22 cellular contexts compared by ENCODE assay signal in genomic region chr20:51739722-51740249, GRCh38. TPM values are rescaled to one million over a fixed set of nuclear protein-coding genes. Genes with fewer than 3 reads are reported as not detected.
DNase-seq lines count a peak whose midpoint lies in the region; ATAC-seq and TF ChIP-seq lines count a peak whose summit lies in the region.
"Had no signal": no experiment of that assay in that cellular context is flagged by ENCODE, and none has a peak within 500 bp of the region (broad histone marks: within the 10 kb centered on the region; RNA-seq: fewer than 3 reads in every experiment).

No MANE protein-coding gene starts in this region.

- no peaks in the 10 kb centered on the region for H3K36me3 Mint-ChIP-seq in neural progenitor cell

- TF ChIP-seq CTCF in HCT116 (IDR thresholded peaks at IDR 0.05 in 2 of 3, conservative IDR thresholded peaks at IDR 0.05 in 1 of 3; ENCODE audit: borderline replicate concordance in 1 of 3, insufficient read depth in 1 of 3, low read depth in 2 of 3, low read length in 2 of 3): no peak
- TF ChIP-seq CTCF in dorsolateral prefrontal cortex (IDR thresholded peaks at IDR 0.05 in 54 of 56, conservative IDR thresholded peaks at IDR 0.05 in 2 of 56; ENCODE audit: low read depth in 1 of 56, partially characterized antibody in 56 of 56): no peak
- no peak for TF ChIP-seq CTCF in neural progenitor cell (IDR thresholded peaks at IDR 0.05)
- no peak for TF ChIP-seq CTCF in omental fat pad (IDR thresholded peaks at IDR 0.05)

- peaks cover 10% of the 10 kb centered on the region for H3K4me1 Mint-ChIP-seq in neural progenitor cell

- peaks cover 63 to 90% of the 10 kb centered on the region in 2 experiments for H3K4me1 ChIP-seq in HCT116 (ENCODE audit: control insufficient read depth in 1 of 2, insufficient read depth in 2 of 2, low read length in 2 of 2)
- H3K4me1 ChIP-seq in neural progenitor cell: peaks cover 6% of the 10 kb centered on the region
- H3K4me1 ChIP-seq: HAP-1 had no signal

- H3K9ac ChIP-seq in HCT116 (ENCODE audit: low read length) (peak overlapping the region; percentile 60), neural progenitor cell (no peak overlapping the region)

- H3K27ac Mint-ChIP-seq in neural progenitor cell: peak overlapping the region; percentile 31

- no peaks in the 10 kb centered on the region for H3K27me3 Mint-ChIP-seq in neural progenitor cell (ENCODE audit: insufficient read depth, low read depth)

- H2AFZ ChIP-seq in HCT116 (ENCODE audit: low read depth, low read length, poor library complexity, severe bottlenecking): no peak overlapping the region
- no peak overlapping the region for H2AFZ ChIP-seq in neural progenitor cell (replicated peaks)

- RAD21 ChIA-PET in HCT116 (lab: Charles Lee; ENCODE audit: low non-redundant PET in 1 of 2, low total read pairs in 2 of 2, uncharacterized antibody in 2 of 2, unreplicated experiment in 2 of 2): no interaction called here

- no peak overlapping the region for H3K4me3 Mint-ChIP-seq in neural progenitor cell

- H3K4me3 ChIP-seq in HCT116 (replicated peaks in 1 of 2; ENCODE audit: low read depth in 1 of 2, low read length in 2 of 2) (peak overlapping the region in 1 of 2 experiments; percentile 45; a peak in 1 of 4 replicates), dorsolateral prefrontal cortex (no peak overlapping the region), neural progenitor cell (no peak overlapping the region)
- H3K4me3 ChIP-seq: HAP-1, SJSA1 had no signal

- no peak for TF ChIP-seq POLR2A in HCT116 (IDR thresholded peaks at IDR 0.05; ENCODE audit: borderline replicate concordance, extremely low read depth, insufficient read depth, insufficient read length)

- H3K27me3 ChIP-seq in HCT116 (ENCODE audit: insufficient read depth, low read length) (no peaks in the 10 kb centered on the region), dorsolateral prefrontal cortex (no peaks in the 10 kb centered on the region), neural progenitor cell (no peaks in the 10 kb centered on the region)
- H3K27me3 ChIP-seq: SJSA1 had no signal

- H3K36me3 ChIP-seq in HCT116 (ENCODE audit: control insufficient read depth in 1 of 2, insufficient read depth in 2 of 2, low read length in 2 of 2) (no peaks in the 10 kb centered on the region), neural progenitor cell (no peaks in the 10 kb centered on the region)
- H3K36me3 ChIP-seq: HAP-1, SJSA1 had no signal

- H3K9me3 Mint-ChIP-seq in neural progenitor cell: no peaks in the 10 kb centered on the region

- H3K9me2 ChIP-seq in HCT116 (ENCODE audit: insufficient read depth): no peaks in the 10 kb centered on the region

- peaks cover 10% of the 10 kb centered on the region for H3F3A ChIP-seq in neural progenitor cell (ENCODE audit: low read depth)

- ATAC-seq in HCT116 (no peak), GM21737 (IDR thresholded peaks at IDR 0.05; ENCODE audit: unreplicated experiment) (no peak), omental fat pad (ENCODE audit: low FRiP score) (no peak)
- ATAC-seq: Right ventricle myocardium inferior had no signal

- no TSS peak for BruUV-seq in HCT116 (replicated peaks; lab: Mats Ljungman, UMichigan)

- peaks cover 16% of the 10 kb centered on the region for H3K79me2 ChIP-seq in HCT116 (ENCODE audit: insufficient read depth, low read length)
- peaks cover 15% of the 10 kb centered on the region for H3K79me2 ChIP-seq in neural progenitor cell (ENCODE audit: low read depth)

- DNase-seq in C1 segment of cervical spinal cord (lab: John Stamatoyannopoulos, UW) (peak in 10 of 14 donors; percentile 8 to 57 (median 29)), HCT116 (ENCODE audit: low read depth, low spot score) (no peak), dorsolateral prefrontal cortex (peak in 1 of 10 donors; percentile 18), neural progenitor cell (ENCODE audit: low spot score) (no peak), RPMI8226 (no peak), NCI-H446 treated with DMSO at 0.1 percent for 48 hours (lab: John Stamatoyannopoulos, UW) (no peak), omental fat pad (ENCODE audit: low spot score) (no peak)
- DNase-seq: AML-193, DMS79, KG1, NCI-H1092 treated with DMSO at 0.1 percent for 48 hours, NCI-H1436 treated with DMSO at 0.1 percent for 48 hours, NCI-H1930, NCI-H2227 treated with DMSO at 0.1 percent for 48 hours, NCI-H510A treated with DMSO at 0.1 percent for 48 hours, NCI-H774 had no signal

- H3K27ac ChIP-seq in HCT116 (ENCODE audit: low read depth, low read length) (peak overlapping the region; percentile 86), dorsolateral prefrontal cortex (peak overlapping the region in 38 of 59 donors; percentile 1 to 94 (median 52)), neural progenitor cell (no peak overlapping the region)
- H3K27ac ChIP-seq: C4-2B, HL-60, SJSA1 had no signal

- H4K20me1 ChIP-seq in HCT116 (ENCODE audit: insufficient read depth) (no peaks in the 10 kb centered on the region), neural progenitor cell (ENCODE audit: low read depth) (no peaks in the 10 kb centered on the region)

- TF ChIP-seq RAD21 in HCT116 (IDR thresholded peaks at IDR 0.05; ENCODE audit: low read depth): no peak

- intact Hi-C loops in HCT116 (cut with micrococcal nuclease) (loop anchor here (2.0 kb wide), 1 partner anchor 27 kb away; no protein-coding TSS in a partner anchor), dorsolateral prefrontal cortex (cut with DNase I) (loop anchor here in 1 of 2 donors (5.0 kb wide), 1 partner anchor 62 kb away; no protein-coding TSS in a partner anchor)

- H3K4me2 ChIP-seq in HCT116 (ENCODE audit: low read length) (peak overlapping the region; percentile 80), neural progenitor cell (no peak overlapping the region)

- POLR2A ChIA-PET in HCT116 (lab: Charles Lee): no interaction called here

- CTCF ChIA-PET in HCT116 (lab: Charles Lee): interaction anchor here (1.4 kb wide), 1 partner anchor 39 kb away, joined by 4 read pairs; no protein-coding TSS in a partner anchor

- H3K9me3 ChIP-seq in HCT116 (ENCODE audit: control insufficient read depth in 1 of 2, insufficient read depth in 1 of 2, low read depth in 1 of 2, low read length in 2 of 2) (no peaks in the 10 kb centered on the region), neural progenitor cell (ENCODE audit: low read depth) (no peaks in the 10 kb centered on the region)
- H3K9me3 ChIP-seq: HAP-1, SJSA1 had no signal

TF ChIP-seq in HCT116, 20 proteins besides CTCF, POLR2A, EP300 and RAD21 (continues in another document):
- no peak for TF ChIP-seq CBX3 (IDR thresholded peaks at IDR 0.05; ENCODE audit: low read depth)
- no peak for TF ChIP-seq CEBPB (IDR thresholded peaks at IDR 0.05; ENCODE audit: low read depth)
- no peak for TF ChIP-seq YY1 (IDR thresholded peaks at IDR 0.05; ENCODE audit: extremely low read depth, insufficient replicate concordance, low read depth, low read length)
- no peak for TF ChIP-seq SRF (IDR thresholded peaks at IDR 0.05; ENCODE audit: low read depth)
- no peak for TF ChIP-seq ZBTB33 (IDR thresholded peaks at IDR 0.05; ENCODE audit: extremely low read depth, insufficient replicate concordance, low read length)
- no peak for TF ChIP-seq FOSL1 (IDR thresholded peaks at IDR 0.05; ENCODE audit: low read depth)
- TF ChIP-seq EZH2phosphoT487 (IDR thresholded peaks at IDR 0.05; ENCODE audit: borderline replicate concordance): no peak
- no peak for TF ChIP-seq TCF7L2 (IDR thresholded peaks at IDR 0.05; ENCODE audit: borderline replicate concordance, extremely low read depth, insufficient read depth, insufficient read length)
- TF ChIP-seq POLR2AphosphoS5 (IDR thresholded peaks at IDR 0.05; ENCODE audit: low read depth, low read length): no peak
- TF ChIP-seq ZFX (IDR thresholded peaks at IDR 0.05): no peak
- no peak for TF ChIP-seq ELF1 (IDR thresholded peaks at IDR 0.05; ENCODE audit: borderline replicate concordance, low read depth)
- TF ChIP-seq ZNF274 (IDR thresholded peaks at IDR 0.05; ENCODE audit: low read depth, low read length): no peak
- no peak for TF ChIP-seq ATF3 (IDR thresholded peaks at IDR 0.05)
- TF ChIP-seq EGR1 (IDR thresholded peaks at IDR 0.05; ENCODE audit: low read depth): no peak

RNA-seq across cellular contexts. Expression of gene ATP9A, which starts 28.4 kb away (rescaled TPM):
- total RNA-seq in HCT116 (2021; ENCODE audit: unreplicated experiment) (16.8 TPM), dorsolateral prefrontal cortex (100 to 1,000 TPM; 142 to 325 (median 243) TPM), neural progenitor cell (ENCODE audit: low replicate concordance) (17.6 and 18.2 TPM in 2 replicates), omental fat pad (100 to 1,000 TPM in 1 of 4 donors, 10 to 100 TPM in 3; 16.7 to 129 (median 55.0) TPM)
- 13.6 and 15.4 TPM in 2 replicates for polyA plus RNA-seq in HCT116 (2012)

Comparison
In these comparisons a context has a peak if more than half of its experiments do, and no peak if none do; other contexts are left out.
1. DNase-seq: peak in C1 segment of cervical spinal cord (10 of 14); none in HCT116 (single experiment), neural progenitor cell (single experiment), RPMI8226 (single experiment), NCI-H446 treated with DMSO at 0.1 percent for 48 hours (single experiment) and omental fat pad (single experiment).